ENCODE assay signal across 1 cellular context in the genomic region with DNA sequence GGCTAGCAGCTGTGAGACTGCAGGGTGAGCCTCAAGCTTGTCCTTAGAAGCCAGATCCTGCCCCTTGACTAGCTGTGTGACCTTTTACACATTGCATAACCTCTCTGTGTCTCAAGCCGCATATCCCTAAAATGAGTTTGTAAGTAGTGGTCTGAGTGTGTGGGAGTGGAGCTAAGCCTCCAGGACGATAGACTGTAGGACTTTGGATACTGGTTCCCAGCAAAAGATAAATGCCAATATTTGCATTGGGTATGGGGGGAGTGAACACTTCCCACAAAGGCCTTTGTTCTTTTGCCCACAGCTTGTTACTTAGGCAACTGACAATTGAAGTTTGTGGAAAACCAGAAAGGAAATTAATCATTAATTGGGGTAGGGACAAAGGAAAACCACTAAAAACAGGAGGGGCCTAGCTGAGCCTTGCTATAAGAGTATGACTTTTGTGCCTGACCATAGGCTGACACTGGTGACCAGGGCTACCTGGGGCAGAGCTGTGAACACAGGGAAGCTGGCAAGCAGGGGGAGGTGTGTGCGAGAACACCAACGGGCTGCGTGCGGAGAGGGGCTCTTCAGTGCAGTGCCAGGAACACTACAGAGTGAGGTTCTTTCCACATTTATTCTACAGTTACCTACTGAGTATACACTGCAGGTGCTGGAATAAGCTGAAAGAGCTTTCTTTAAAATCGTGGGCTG.
TF ChIP-seq lines count a peak whose summit lies in the region.

No MANE protein-coding gene starts in this region.

TF ChIP-seq in GM12878, 131 proteins besides CTCF, POLR2A, EP300 and RAD21 (continued from another document and continues in another):
- TF ChIP-seq EED (IDR thresholded peaks at IDR 0.05; ENCODE audit: low read depth), result no peak
- no peak for TF ChIP-seq STAT3 (IDR thresholded peaks at IDR 0.05; ENCODE audit: low read depth, low read length)
- TF ChIP-seq TARDBP (IDR thresholded peaks at IDR 0.05; ENCODE audit: borderline replicate concordance), result no peak
- TF ChIP-seq CHD2 (IDR thresholded peaks at IDR 0.05; ENCODE audit: borderline replicate concordance, low read depth, low read length), result no peak
- TF ChIP-seq CBFB (IDR thresholded peaks at IDR 0.05; ENCODE audit: low read depth), result no peak
- TF ChIP-seq, protein P1, sequence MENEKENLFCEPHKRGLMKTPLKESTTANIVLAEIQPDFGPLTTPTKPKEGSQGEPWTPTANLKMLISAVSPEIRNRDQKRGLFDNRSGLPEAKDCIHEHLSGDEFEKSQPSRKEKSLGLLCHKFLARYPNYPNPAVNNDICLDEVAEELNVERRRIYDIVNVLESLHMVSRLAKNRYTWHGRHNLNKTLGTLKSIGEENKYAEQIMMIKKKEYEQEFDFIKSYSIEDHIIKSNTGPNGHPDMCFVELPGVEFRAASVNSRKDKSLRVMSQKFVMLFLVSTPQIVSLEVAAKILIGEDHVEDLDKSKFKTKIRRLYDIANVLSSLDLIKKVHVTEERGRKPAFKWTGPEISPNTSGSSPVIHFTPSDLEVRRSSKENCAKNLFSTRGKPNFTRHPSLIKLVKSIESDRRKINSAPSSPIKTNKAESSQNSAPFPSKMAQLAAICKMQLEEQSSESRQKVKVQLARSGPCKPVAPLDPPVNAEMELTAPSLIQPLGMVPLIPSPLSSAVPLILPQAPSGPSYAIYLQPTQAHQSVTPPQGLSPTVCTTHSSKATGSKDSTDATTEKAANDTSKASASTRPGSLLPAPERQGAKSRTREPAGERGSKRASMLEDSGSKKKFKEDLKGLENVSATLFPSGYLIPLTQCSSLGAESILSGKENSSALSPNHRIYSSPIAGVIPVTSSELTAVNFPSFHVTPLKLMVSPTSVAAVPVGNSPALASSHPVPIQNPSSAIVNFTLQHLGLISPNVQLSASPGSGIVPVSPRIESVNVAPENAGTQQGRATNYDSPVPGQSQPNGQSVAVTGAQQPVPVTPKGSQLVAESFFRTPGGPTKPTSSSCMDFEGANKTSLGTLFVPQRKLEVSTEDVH (IDR thresholded peaks at IDR 0.05; ENCODE audit: low read depth, partially characterized antibody), result no peak
- TF ChIP-seq ZBTB11 (CRISPR knock-in tag; IDR thresholded peaks at IDR 0.05), result no peak
- no peak for TF ChIP-seq ATF2 (IDR thresholded peaks at IDR 0.05; ENCODE audit: low read length)
- no peak for TF ChIP-seq ZNF274 (IDR thresholded peaks at IDR 0.05; ENCODE audit: insufficient read depth, insufficient read length)
- TF ChIP-seq JUNB (IDR thresholded peaks at IDR 0.05), result no peak
- TF ChIP-seq, protein P2, sequence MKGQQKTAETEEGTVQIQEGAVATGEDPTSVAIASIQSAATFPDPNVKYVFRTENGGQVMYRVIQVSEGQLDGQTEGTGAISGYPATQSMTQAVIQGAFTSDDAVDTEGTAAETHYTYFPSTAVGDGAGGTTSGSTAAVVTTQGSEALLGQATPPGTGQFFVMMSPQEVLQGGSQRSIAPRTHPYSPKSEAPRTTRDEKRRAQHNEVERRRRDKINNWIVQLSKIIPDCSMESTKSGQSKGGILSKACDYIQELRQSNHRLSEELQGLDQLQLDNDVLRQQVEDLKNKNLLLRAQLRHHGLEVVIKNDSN (IDR thresholded peaks at IDR 0.05; ENCODE audit: borderline replicate concordance, extremely low read length, insufficient read depth, low read depth, low read length), result no peak
- no peak for TF ChIP-seq SMAD1 (IDR thresholded peaks at IDR 0.05; ENCODE audit: low read depth, partially characterized antibody)
- no peak for TF ChIP-seq E4F1 (IDR thresholded peaks at IDR 0.05; ENCODE audit: borderline replicate concordance, partially characterized antibody)
- TF ChIP-seq E2F4 (IDR thresholded peaks at IDR 0.05; ENCODE audit: low read depth, low read length), result no peak
- TF ChIP-seq, protein P3, sequence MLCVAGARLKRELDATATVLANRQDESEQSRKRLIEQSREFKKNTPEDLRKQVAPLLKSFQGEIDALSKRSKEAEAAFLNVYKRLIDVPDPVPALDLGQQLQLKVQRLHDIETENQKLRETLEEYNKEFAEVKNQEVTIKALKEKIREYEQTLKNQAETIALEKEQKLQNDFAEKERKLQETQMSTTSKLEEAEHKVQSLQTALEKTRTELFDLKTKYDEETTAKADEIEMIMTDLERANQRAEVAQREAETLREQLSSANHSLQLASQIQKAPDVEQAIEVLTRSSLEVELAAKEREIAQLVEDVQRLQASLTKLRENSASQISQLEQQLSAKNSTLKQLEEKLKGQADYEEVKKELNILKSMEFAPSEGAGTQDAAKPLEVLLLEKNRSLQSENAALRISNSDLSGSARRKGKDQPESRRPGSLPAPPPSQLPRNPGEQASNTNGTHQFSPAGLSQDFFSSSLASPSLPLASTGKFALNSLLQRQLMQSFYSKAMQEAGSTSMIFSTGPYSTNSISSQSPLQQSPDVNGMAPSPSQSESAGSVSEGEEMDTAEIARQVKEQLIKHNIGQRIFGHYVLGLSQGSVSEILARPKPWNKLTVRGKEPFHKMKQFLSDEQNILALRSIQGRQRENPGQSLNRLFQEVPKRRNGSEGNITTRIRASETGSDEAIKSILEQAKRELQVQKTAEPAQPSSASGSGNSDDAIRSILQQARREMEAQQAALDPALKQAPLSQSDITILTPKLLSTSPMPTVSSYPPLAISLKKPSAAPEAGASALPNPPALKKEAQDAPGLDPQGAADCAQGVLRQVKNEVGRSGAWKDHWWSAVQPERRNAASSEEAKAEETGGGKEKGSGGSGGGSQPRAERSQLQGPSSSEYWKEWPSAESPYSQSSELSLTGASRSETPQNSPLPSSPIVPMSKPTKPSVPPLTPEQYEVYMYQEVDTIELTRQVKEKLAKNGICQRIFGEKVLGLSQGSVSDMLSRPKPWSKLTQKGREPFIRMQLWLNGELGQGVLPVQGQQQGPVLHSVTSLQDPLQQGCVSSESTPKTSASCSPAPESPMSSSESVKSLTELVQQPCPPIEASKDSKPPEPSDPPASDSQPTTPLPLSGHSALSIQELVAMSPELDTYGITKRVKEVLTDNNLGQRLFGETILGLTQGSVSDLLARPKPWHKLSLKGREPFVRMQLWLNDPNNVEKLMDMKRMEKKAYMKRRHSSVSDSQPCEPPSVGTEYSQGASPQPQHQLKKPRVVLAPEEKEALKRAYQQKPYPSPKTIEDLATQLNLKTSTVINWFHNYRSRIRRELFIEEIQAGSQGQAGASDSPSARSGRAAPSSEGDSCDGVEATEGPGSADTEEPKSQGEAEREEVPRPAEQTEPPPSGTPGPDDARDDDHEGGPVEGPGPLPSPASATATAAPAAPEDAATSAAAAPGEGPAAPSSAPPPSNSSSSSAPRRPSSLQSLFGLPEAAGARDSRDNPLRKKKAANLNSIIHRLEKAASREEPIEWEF (IDR thresholded peaks at IDR 0.05; ENCODE audit: insufficient replicate concordance, low read depth, low read length), result no peak
- TF ChIP-seq PKNOX1 (IDR thresholded peaks at IDR 0.05), result no peak
- no peak for TF ChIP-seq TBL1XR1 (IDR thresholded peaks at IDR 0.05; ENCODE audit: low read depth, low read length)
- 0 out of 2 replicates have a peak, but pooled peaks have one; percentile 43 for TF ChIP-seq GATAD2B (conservative IDR thresholded peaks at IDR 0.05; ENCODE audit: low read depth)
- no peak for TF ChIP-seq NR2C2 (IDR thresholded peaks at IDR 0.05; ENCODE audit: borderline replicate concordance, control insufficient read depth, insufficient read length, low read depth)
- TF ChIP-seq DPF2 (IDR thresholded peaks at IDR 0.05), result 0 out of 2 replicates have a peak, but pooled peaks have one; percentile 45
- TF ChIP-seq, protein P4, sequence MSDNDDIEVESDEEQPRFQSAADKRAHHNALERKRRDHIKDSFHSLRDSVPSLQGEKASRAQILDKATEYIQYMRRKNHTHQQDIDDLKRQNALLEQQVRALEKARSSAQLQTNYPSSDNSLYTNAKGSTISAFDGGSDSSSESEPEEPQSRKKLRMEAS (IDR thresholded peaks at IDR 0.05; ENCODE audit: low read depth, low read length), result no peak
- TF ChIP-seq CBX5 (IDR thresholded peaks at IDR 0.05; ENCODE audit: low read depth), result no peak
- TF ChIP-seq, protein P5, sequence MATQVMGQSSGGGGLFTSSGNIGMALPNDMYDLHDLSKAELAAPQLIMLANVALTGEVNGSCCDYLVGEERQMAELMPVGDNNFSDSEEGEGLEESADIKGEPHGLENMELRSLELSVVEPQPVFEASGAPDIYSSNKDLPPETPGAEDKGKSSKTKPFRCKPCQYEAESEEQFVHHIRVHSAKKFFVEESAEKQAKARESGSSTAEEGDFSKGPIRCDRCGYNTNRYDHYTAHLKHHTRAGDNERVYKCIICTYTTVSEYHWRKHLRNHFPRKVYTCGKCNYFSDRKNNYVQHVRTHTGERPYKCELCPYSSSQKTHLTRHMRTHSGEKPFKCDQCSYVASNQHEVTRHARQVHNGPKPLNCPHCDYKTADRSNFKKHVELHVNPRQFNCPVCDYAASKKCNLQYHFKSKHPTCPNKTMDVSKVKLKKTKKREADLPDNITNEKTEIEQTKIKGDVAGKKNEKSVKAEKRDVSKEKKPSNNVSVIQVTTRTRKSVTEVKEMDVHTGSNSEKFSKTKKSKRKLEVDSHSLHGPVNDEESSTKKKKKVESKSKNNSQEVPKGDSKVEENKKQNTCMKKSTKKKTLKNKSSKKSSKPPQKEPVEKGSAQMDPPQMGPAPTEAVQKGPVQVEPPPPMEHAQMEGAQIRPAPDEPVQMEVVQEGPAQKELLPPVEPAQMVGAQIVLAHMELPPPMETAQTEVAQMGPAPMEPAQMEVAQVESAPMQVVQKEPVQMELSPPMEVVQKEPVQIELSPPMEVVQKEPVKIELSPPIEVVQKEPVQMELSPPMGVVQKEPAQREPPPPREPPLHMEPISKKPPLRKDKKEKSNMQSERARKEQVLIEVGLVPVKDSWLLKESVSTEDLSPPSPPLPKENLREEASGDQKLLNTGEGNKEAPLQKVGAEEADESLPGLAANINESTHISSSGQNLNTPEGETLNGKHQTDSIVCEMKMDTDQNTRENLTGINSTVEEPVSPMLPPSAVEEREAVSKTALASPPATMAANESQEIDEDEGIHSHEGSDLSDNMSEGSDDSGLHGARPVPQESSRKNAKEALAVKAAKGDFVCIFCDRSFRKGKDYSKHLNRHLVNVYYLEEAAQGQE (IDR thresholded peaks at IDR 0.05; ENCODE audit: low read depth, low read length), result no peak
- TF ChIP-seq RCOR1 (conservative IDR thresholded peaks at IDR 0.05; ENCODE audit: low read depth, low read length), result no peak
- no peak for TF ChIP-seq SREBF2 (IDR thresholded peaks at IDR 0.05; ENCODE audit: low read length)
